Comparison of ENCODE assay signal across 9 cellular contexts in the genomic region with DNA sequence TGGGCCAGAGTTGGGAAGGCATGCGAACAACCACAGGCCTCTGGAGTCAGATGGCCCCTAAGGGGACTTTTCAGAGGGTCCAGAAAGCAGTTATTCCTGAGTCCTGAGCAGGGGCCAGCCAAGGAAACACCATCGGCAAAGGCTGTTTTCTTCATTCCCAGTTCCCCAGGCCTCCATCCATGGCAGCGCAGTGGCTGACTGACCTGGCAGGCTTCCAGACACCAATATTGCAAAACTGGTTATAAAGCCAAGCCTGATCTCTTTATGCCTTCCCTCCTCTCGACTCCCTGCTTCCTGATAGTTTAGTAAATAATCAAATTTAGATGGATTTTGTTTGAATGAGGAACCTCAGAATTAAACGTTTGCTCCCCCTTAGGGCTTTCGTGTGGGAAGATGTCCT.
A peak's percentile ranks its signal among the peaks of the same experiment; 100 is the strongest.
DNase-seq lines count a peak whose midpoint lies in the region; ATAC-seq and TF ChIP-seq lines count a peak whose summit lies in the region.
"Had no signal": no experiment of that assay in that cellular context is flagged by ENCODE, and none has a peak within 500 bp of the region (broad histone marks: within the 10 kb centered on the region; RNA-seq: fewer than 3 reads in every experiment).

No MANE protein-coding gene starts in this region.

- DNase-seq in HT-29 (ENCODE audit: low spot score) (peak; percentile 80), NCI-H748 treated with DMSO at 0.1 percent for 48 hours (lab: John Stamatoyannopoulos, UW) (peak; percentile 50), fibroblast of the aortic adventitia (ENCODE audit: low read depth) (peak; percentile 86), sciatic nerve (ENCODE audit: low spot score) (peak; percentile 86), GOT3 (lab: John Stamatoyannopoulos, UW) (no peak), H4 (ENCODE audit: low spot score) (no peak)
- DNase-seq in central memory CD4-positive, alpha-beta T cell, result no peak
- DNase-seq: activated CD4-positive, alpha-beta T cell treated with anti-CD3 and anti-CD28 coated beads for 4 hours had no signal

- no peak for TF ChIP-seq CTCF in fibroblast of the aortic adventitia (IDR thresholded peaks at IDR 0.05; ENCODE audit: insufficient read depth, low read length)

- ATAC-seq in sciatic nerve (peak; percentile 72), GM18505 (IDR thresholded peaks at IDR 0.05; ENCODE audit: unreplicated experiment) (no peak)

- H3K4me3 ChIP-seq in fibroblast of the aortic adventitia (ENCODE audit: low read depth, low read length), result no peak overlapping the region

- no peak for TF ChIP-seq POLR2A in GM18505 (IDR thresholded peaks at IDR 0.05; ENCODE audit: borderline replicate concordance, extremely low read depth, insufficient read depth, insufficient read length)

- intact Hi-C loops in sciatic nerve (cut with DNase I), result no loop called here

Comparison
In these comparisons a context has a peak if more than half of its experiments do, and no peak if none do; other contexts are left out.
1. DNase-seq: peak in HT-29 (single experiment), NCI-H748 treated with DMSO at 0.1 percent for 48 hours (single experiment), fibroblast of the aortic adventitia (single experiment) and sciatic nerve (single experiment); none in central memory CD4-positive, alpha-beta T cell (single experiment), GOT3 (single experiment) and H4 (single experiment).